Comparison of ENCODE assay signal across 8 cellular contexts in the genomic region with DNA sequence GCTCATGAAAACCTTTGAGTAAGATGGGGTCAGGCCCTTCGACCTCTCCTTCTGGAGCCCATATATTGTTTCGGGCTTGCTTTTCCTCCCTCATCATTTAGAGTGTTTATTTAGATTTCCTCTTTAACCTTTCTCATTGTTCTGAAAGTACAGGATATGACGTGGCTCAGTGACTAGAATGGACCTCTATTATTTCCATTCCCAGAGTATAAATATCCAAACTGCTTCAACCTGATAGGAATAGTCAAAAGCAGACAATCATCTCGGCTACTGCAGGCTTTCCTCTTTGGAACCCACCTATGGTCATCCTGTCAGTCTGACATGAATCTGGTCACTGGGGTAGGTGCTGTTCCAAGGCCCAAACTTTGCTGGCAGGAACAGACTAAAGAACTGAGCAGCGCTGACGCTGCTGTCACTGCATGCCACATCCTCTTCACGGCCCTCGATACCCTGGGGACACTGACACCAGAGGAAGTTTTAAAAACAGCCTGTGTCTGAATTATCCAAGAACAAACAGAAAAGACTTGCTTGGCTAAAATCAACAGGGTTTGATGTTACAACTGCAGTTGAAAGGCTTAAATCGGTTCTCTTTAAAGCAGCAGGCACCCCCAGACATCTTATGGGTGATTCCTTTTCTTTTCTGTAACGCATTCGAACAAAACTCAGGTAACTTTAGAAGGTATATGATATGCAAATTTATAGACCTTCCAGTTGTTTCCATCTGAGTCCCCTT. TPM values are rescaled to one million over a fixed set of nuclear protein-coding genes. Genes with fewer than 3 reads are reported as not detected.
DNase-seq lines count a peak whose midpoint lies in the region; ATAC-seq and TF ChIP-seq lines count a peak whose summit lies in the region.

No MANE protein-coding gene starts in this region.

- H3K4me3 Mint-ChIP-seq in activated T-helper 17 cell treated with anti-CD3 and anti-CD28 coated beads, Interleukin-2, amount 50 U/mL, for 72 hours: peak overlapping the region; percentile 77

- peak; percentile 50 for DNase-seq in GM10248 (ENCODE audit: extremely low spot score)
- peak; percentile 76 for DNase-seq in NCI-H146 treated with DMSO at 0.1 percent for 48 hours (lab: John Stamatoyannopoulos, UW; ENCODE audit: unreplicated experiment)
- DNase-seq in heart left ventricle: peak; percentile 73 to 82 (median 78)
- DNase-seq in stimulated activated CD4-positive, alpha-beta T cell treated with anti-CD3 and anti-CD28 coated beads, Interleukin-4, amount 100 ng/mL, for 24 hours: peak; percentile 38
- DNase-seq in mesenteric fat pad (ENCODE audit: low spot score): no peak
- no peak for DNase-seq in NCI-H2171 treated with DMSO at 0.1 percent for 48 hours (lab: John Stamatoyannopoulos, UW)

- intact Hi-C loops in heart left ventricle (cut with DNase I): loop anchor here in 3 of 10 donors (1.0 to 2.0 kb wide), 3 partner anchors 17 to 20 kb away; no protein-coding TSS in a partner anchor

- TF ChIP-seq CTCF in GM10248 (IDR thresholded peaks at IDR 0.05; ENCODE audit: control extremely low read depth, extremely low read depth, low read depth, missing control alignments) (no peak), heart left ventricle (IDR thresholded peaks at IDR 0.05) (no peak)

- peaks cover 40% of the 10 kb centered on the region for H3K4me1 Mint-ChIP-seq in activated T-helper 17 cell treated with anti-CD3 and anti-CD28 coated beads, Interleukin-2, amount 50 U/mL, for 72 hours

- TF ChIP-seq POLR2A in heart left ventricle (IDR thresholded peaks at IDR 0.05): peak in 1 of 2 donors; percentile 42

- 34 to 55% (median 42%) methylated on average over 11 of the region's 11 CpGs for WGBS in heart left ventricle, 4 donors

- ATAC-seq in GM21717 (IDR thresholded peaks at IDR 0.05; ENCODE audit: unreplicated experiment): peak; percentile 69
- peak; percentile 64 for ATAC-seq in activated T-helper 17 cell treated with anti-CD3 and anti-CD28 coated beads, Interleukin-2, amount 50 U/mL, for 72 hours (replicated peaks)
- ATAC-seq in heart left ventricle: peak; percentile 58 to 87 (median 66)

- peaks cover 2% of the 10 kb centered on the region for H3K36me3 Mint-ChIP-seq in activated T-helper 17 cell treated with anti-CD3 and anti-CD28 coated beads, Interleukin-2, amount 50 U/mL, for 72 hours (ENCODE audit: low read depth)

- peak overlapping the region in 9 of 12 donors; percentile 3 to 28 (median 12) for H3K4me3 ChIP-seq in heart left ventricle

- H3K27me3 Mint-ChIP-seq in activated T-helper 17 cell treated with anti-CD3 and anti-CD28 coated beads, Interleukin-2, amount 50 U/mL, for 72 hours: no peaks in the 10 kb centered on the region

- H3K36me3 ChIP-seq in heart left ventricle: no peaks in the 10 kb centered on the region

- H3K27ac ChIP-seq in heart left ventricle: peak overlapping the region; percentile 73 to 97 (median 85)

- H3K27ac Mint-ChIP-seq in activated T-helper 17 cell treated with anti-CD3 and anti-CD28 coated beads, Interleukin-2, amount 50 U/mL, for 72 hours: peak overlapping the region; percentile 92

- POLR2A ChIA-PET in GM10248 (lab: Yijun Ruan, JAX): interaction anchor here (0.5 to 0.8 kb wide), 2 partner anchors 11 to 83 kb away, joined by 3 read pairs; no protein-coding TSS in a partner anchor

- no peaks in the 10 kb centered on the region for H3K9me3 Mint-ChIP-seq in activated T-helper 17 cell treated with anti-CD3 and anti-CD28 coated beads, Interleukin-2, amount 50 U/mL, for 72 hours

- no peaks in the 10 kb centered on the region for H3K27me3 ChIP-seq in heart left ventricle

- H3K4me1 ChIP-seq in heart left ventricle: peaks cover 0 to 52% (median 27%) of the 10 kb centered on the region in 12 donors

- CTCF ChIA-PET in GM10248 (lab: Yijun Ruan, JAX): no interaction called here

- no peaks in the 10 kb centered on the region for H3K9me3 ChIP-seq in heart left ventricle

RNA-seq across cellular contexts. Expression of a gene that starts 5.0 kb away (rescaled TPM):
- 10 to 100 TPM; 90.0 to 90.4 TPM for total RNA-seq in activated T-helper 17 cell treated with anti-CD3 and anti-CD28 coated beads, Interleukin-2, amount 50 U/mL, for 72 hours
- total RNA-seq in heart left ventricle (10 to 100 TPM; 23.9 to 38.2 (median 27.1) TPM), mesenteric fat pad (60.2 TPM)
- polyA plus RNA-seq in heart left ventricle: 10 to 100 TPM; 13.7 to 34.0 TPM

RNA-seq across cellular contexts. Expression of a gene that starts 22.7 kb away (rescaled TPM):
- total RNA-seq in activated T-helper 17 cell treated with anti-CD3 and anti-CD28 coated beads, Interleukin-2, amount 50 U/mL, for 72 hours: 10 to 100 TPM in 1 of 2 donors, 1 to 10 TPM in 1; 8.7 to 42.2 TPM
- total RNA-seq in heart left ventricle: 10 to 100 TPM in 8 of 9 donors, 1 to 10 TPM in 1; 7.8 to 45.0 (median 15.2) TPM
- polyA plus RNA-seq in heart left ventricle: 10 to 100 TPM in 1 of 2 donors, 1 to 10 TPM in 1; 7.1 to 24.6 TPM
- total RNA-seq in mesenteric fat pad: 165 TPM

Comparison
In these comparisons a context has a peak if more than half of its experiments do, and no peak if none do; other contexts are left out.
1. DNase-seq: peak in GM10248 (single experiment), NCI-H146 treated with DMSO at 0.1 percent for 48 hours (single experiment), heart left ventricle (5 of 5) and stimulated activated CD4-positive, alpha-beta T cell treated with anti-CD3 and anti-CD28 coated beads, Interleukin-4, amount 100 ng/mL, for 24 hours (single experiment); none in mesenteric fat pad (single experiment) and NCI-H2171 treated with DMSO at 0.1 percent for 48 hours (single experiment).
2. Peak in every context shown above with its lines, with median percentiles within 50 percentile points of each other: ATAC-seq.